8 cellular contexts compared by ENCODE assay signal in the genomic region with DNA sequence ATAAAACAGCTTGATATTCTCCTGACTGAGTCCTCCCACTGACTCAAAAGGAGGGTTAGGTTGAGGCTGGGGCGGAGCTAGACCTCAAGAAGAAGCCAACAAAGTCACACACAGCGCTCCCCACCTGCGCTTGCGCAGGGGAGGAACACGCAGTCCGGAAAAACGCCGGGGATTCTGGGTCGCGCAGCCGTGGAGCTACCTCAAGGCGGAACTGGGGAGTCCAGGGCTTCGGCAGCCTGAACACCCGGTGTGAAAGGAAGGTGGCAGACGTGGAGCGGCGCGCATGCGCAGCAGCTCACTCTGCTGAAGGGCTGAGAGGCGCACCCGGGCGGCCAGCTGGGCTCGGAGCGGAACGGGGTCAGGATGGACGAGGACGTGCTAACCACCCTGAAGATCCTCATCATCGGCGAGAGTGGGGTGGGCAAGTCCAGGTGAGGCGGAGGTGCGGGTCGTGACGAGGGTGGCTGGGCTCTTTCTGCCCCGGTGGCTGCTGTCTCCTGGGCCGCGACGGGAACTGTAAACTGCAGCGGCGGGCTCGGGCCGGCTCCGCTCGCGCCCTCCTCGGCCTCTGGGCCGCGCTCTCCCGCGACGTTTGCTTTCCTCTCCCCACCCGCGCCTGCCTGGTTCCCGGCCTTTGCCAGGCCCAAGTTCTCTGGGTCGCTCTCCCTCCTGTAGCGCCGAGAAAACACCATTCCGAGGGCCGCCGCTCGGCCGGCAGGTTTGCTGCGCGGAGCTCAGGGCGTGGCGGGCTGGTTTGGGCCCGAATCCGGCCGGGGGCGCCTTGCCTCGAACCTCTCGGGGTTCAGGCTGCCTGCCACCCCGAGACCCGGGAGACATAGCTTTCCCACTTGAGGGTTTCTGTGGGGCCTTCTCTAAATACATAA. TPM values are rescaled to one million over a fixed set of nuclear protein-coding genes. Genes with fewer than 3 reads are reported as not detected.
A peak's percentile ranks its signal among the peaks of the same experiment; 100 is the strongest.
DNase-seq lines count a peak whose midpoint lies in the region; ATAC-seq and TF ChIP-seq lines count a peak whose summit lies in the region.

A gene (plus strand): TSS at position 298 of the 884 bp plus-strand sequence. CDS start 66 bp downstream, at position 364.

- H3K4me3 ChIP-seq in BJ (ENCODE audit: low read depth, low read length) (peak within 1 kb of the TSS; percentile 82), colonic mucosa (peak within 1 kb of the TSS; percentile 76)

- H3K4me1 ChIP-seq in colonic mucosa: peaks cover 7% of the 10 kb centered on the region

- ATAC-seq in GM19324 (IDR thresholded peaks at IDR 0.05; ENCODE audit: low FRiP score, unreplicated experiment) (peak; percentile 98), HG03469 (IDR thresholded peaks at IDR 0.05; ENCODE audit: unreplicated experiment) (peak; percentile 96)

- peak within 1 kb of the TSS; percentile 91 for H3K27ac ChIP-seq in colonic mucosa

- POLR2A ChIA-PET in BJ (lab: Charles Lee): no interaction called here

- intact Hi-C loops in colonic mucosa (cut with DNase I): no loop called here

- H3K36me3 ChIP-seq in BJ (ENCODE audit: control insufficient read depth, insufficient read depth, low read length) (no peaks in the 10 kb centered on the region; the same call in 1 of the 2 replicates), colonic mucosa (no peaks in the 10 kb centered on the region)

- H3K9me3 ChIP-seq in colonic mucosa: no peaks in the 10 kb centered on the region

- peak within 1 kb of the TSS; percentile 80 to 81 for H3K9ac ChIP-seq in colonic mucosa (ENCODE audit: low read depth in 2 of 2, low read length in 2 of 2)

- peaks cover 4% of the 10 kb centered on the region; the same call in 1 of the 2 replicates for H3K27me3 ChIP-seq in BJ (ENCODE audit: control insufficient read depth, insufficient read depth, low read length)
- no peaks in the 10 kb centered on the region for H3K27me3 ChIP-seq in colonic mucosa

- TF ChIP-seq CTCF in BJ (IDR thresholded peaks at IDR 0.05; ENCODE audit: insufficient read depth, low read depth, low read length) (no peak), colonic mucosa (IDR thresholded peaks at IDR 0.05) (no peak)

- CTCF ChIA-PET in BJ (lab: Yijun Ruan, JAX): interaction anchor here (0.9 to 1.3 kb wide), 3 partner anchors 16 to 213 kb away, joined by 3 read pairs; no protein-coding TSS in a partner anchor

- DNase-seq in BJ (ENCODE audit: low read depth): peak; percentile 91
- DNase-seq in NCI-H526 (lab: John Stamatoyannopoulos, UW): peak; percentile 89 to 95
- DNase-seq in activated CD4-positive, alpha-beta T cell treated with anti-CD3 and anti-CD28 coated beads for 48 hours: peak; percentile 99
- DNase-seq in colonic mucosa: peak; percentile 98
- DNase-seq in kidney tubule cell (ENCODE audit: low spot score): peak; percentile 99
- peak; percentile 89 to 97 (median 95) for DNase-seq in stimulated activated CD4-positive, alpha-beta T cell treated with anti-CD3 and anti-CD28 coated beads, Interleukin-1b, Interleukin-23, amount 100 ng/mL, for 24 hours (ENCODE audit: low read depth in 4 of 4, low spot score in 1 of 4)

RNA-seq across cellular contexts. Expression of the gene that starts here (rescaled TPM):
- 15.6 and 61.8 TPM in 2 replicates for polyA plus RNA-seq in BJ (2011; rRNA removed)
- 14.6 and 15.9 TPM in 2 replicates for polyA minus RNA-seq in BJ (2011; rRNA and poly(A)+ RNA removed)
- total RNA-seq in colonic mucosa: 100 to 1,000 TPM in 1 of 2 donors, 10 to 100 TPM in 1; 79.2 to 114 TPM

Comparison
In these comparisons a context has a peak if more than half of its experiments do, and no peak if none do; other contexts are left out.
1. Peak in every context shown above with its lines: DNase-seq, ATAC-seq, H3K4me3 ChIP-seq and H3K27ac ChIP-seq.